32 cellular contexts compared by ENCODE assay signal in the genomic region with DNA sequence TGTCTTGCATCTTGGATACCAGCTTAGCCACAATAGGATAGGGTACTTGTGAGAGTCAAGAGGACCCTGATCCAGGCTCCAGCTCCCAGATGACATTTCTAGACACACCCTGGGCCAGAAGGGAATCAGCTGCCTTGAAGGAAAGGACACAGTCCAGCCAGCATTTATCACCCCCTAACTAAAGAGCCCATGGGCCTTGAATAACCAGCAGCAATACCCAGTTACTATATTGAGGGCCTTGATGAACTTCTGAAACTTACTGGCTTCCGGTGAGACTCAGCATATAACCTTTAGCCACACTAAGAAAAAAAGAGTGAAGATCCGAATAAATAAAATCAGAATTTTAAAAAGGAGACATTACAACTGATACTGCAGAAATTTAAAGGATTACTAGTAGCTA.
"Had no signal": no experiment of that assay in that cellular context is flagged by ENCODE, and none has a peak within 500 bp of the region (broad histone marks: within the 10 kb centered on the region; RNA-seq: fewer than 3 reads in every experiment).

No MANE protein-coding gene starts in this region.

- H3K27ac ChIP-seq: adrenal gland, body of pancreas, brain microvascular endothelial cell, breast epithelium, VCaP had no signal

- H3K4me3 ChIP-seq: adrenal gland, body of pancreas, breast epithelium had no signal

- H3K9me3 ChIP-seq: adrenal gland, body of pancreas, breast epithelium had no signal

- H3K27me3 ChIP-seq: adrenal gland, body of pancreas, brain microvascular endothelial cell, breast epithelium had no signal

- H3K4me1 ChIP-seq: adrenal gland, body of pancreas, breast epithelium had no signal

- FAIRE-seq: astrocyte, colon, TTC549 had no signal

- DNase-seq: activated B cell treated with CpG ODN at 0.5 μM for 24 hours; activated CD4-positive, alpha-beta memory T cell treated with anti-CD3 and anti-CD28 coated beads for 36 hours; activated CD4-positive, alpha-beta T cell treated with anti-CD3 and anti-CD28 coated beads for 4 hours; activated CD4-positive, alpha-beta T cell treated with anti-CD3 and anti-CD28 coated beads, Interleukin-2, amount 10 ng/mL, durations not matched to agents 24 days and 14 days; activated CD4-positive, alpha-beta T cell treated with anti-CD3 and anti-CD28 coated beads, Interleukin-2, amount 50 U/mL, for 1 hour; activated CD4-positive, alpha-beta T cell treated with anti-CD3 and anti-CD28 coated beads, Interleukin-2, amount 50 U/mL, for 4 hours; activated CD4-positive, CD25-positive, alpha-beta regulatory T cell treated with anti-CD3 and anti-CD28 coated beads, Interleukin-2, amount 50 U/mL, for 72 hours; activated CD8-positive, alpha-beta memory T cell treated with anti-CD3 and anti-CD28 coated beads, Interleukin-2, amount 50 U/mL, for 4 hours; activated CD8-positive, alpha-beta T cell treated with anti-CD3 and anti-CD28 coated beads for 36 hours; activated effector memory CD4-positive, alpha-beta T cell treated with anti-CD3 and anti-CD28 coated beads, Interleukin-2, amount 50 U/mL, for 16 hours; activated gamma-delta T cell treated with Interleukin-2 at 50 U/mL for 16 hours; activated naive CD4-positive, alpha-beta T cell; activated naive CD4-positive, alpha-beta T cell treated with anti-CD3 and anti-CD28 coated beads for 36 hours; activated naive CD4-positive, alpha-beta T cell treated with anti-CD3 and anti-CD28 coated beads, Interleukin-2, amount 50 U/mL, for 16 hours; activated naive CD8-positive, alpha-beta T cell treated with anti-CD3 and anti-CD28 coated beads for 36 hours; activated T-cell treated with anti-CD3 and anti-CD28 coated beads for 4 hours; activated T-cell treated with anti-CD3 and anti-CD28 coated beads, Interleukin-2, amount 50 U/mL, for 1 hour; activated T-cell treated with anti-CD3 and anti-CD28 coated beads, Interleukin-2, amount 50 U/mL, for 4 hours; activated T-cell treated with anti-CD3 and anti-CD28 coated beads, Interleukin-2, amount 50 U/mL, for 72 hours; adrenal gland; amniotic stem cell; aorta; body of pancreas; brain microvascular endothelial cell; central memory CD4-positive, alpha-beta T cell; T-helper 2 cell; T-helper 9 cell had no signal

- H3K36me3 ChIP-seq: adrenal gland, brain microvascular endothelial cell, breast epithelium had no signal
